In genomic region chr3:105366302-105367062, GRCh38 we compare ENCODE assay signal across 1 cellular context.
TF ChIP-seq lines count a peak whose summit lies in the region.

TSS of gene ALCAM (plus strand) at chr3:105366909.

TF ChIP-seq in HepG2, 621 proteins besides CTCF, POLR2A, EP300 and RAD21 (continued from another document and continues in another):
- TF ChIP-seq ZNF691 (CRISPR knock-in tag; IDR thresholded peaks at IDR 0.05; ENCODE audit: borderline replicate concordance, low read depth) (peak; percentile 75; the same call in 1 of the 2 replicates), ZSCAN25 (CRISPR knock-in tag; IDR thresholded peaks at IDR 0.05) (peak; percentile 96), KAT2B (IDR thresholded peaks at IDR 0.05; ENCODE audit: borderline replicate concordance, low read depth, low read length) (no peak), SNAPC2 (CRISPR knock-in tag; IDR thresholded peaks at IDR 0.05) (peak; percentile 93), ZFP62 (CRISPR knock-in tag; IDR thresholded peaks at IDR 0.05) (no peak), ZHX1 (CRISPR knock-in tag; IDR thresholded peaks at IDR 0.05; ENCODE audit: low read depth) (peak; percentile 66; the same call in 1 of the 2 replicates), ZNF589 (CRISPR knock-in tag; conservative IDR thresholded peaks at IDR 0.05) (no peak; the same call in 1 of the 2 replicates), BORCS8-MEF2B (CRISPR knock-in tag; IDR thresholded peaks at IDR 0.05) (peak; percentile 94), CHD2 (IDR thresholded peaks at IDR 0.05; ENCODE audit: low read depth, low read length) (no peak), RAD51 (IDR thresholded peaks at IDR 0.05; ENCODE audit: borderline replicate concordance) (no peak), PRMT3 (CRISPR knock-in tag; IDR thresholded peaks at IDR 0.05; ENCODE audit: borderline replicate concordance, low read depth) (no peak), HOXD1 (CRISPR knock-in tag; IDR thresholded peaks at IDR 0.05) (0 out of 2 replicates have a peak, but pooled peaks have one; percentile 53), ZFP36L2 (CRISPR knock-in tag; IDR thresholded peaks at IDR 0.05) (no peak), ZNF407 (CRISPR knock-in tag; IDR thresholded peaks at IDR 0.05; ENCODE audit: not compliant biosample characterization) (no peak), HDAC1 (CRISPR knock-in tag; IDR thresholded peaks at IDR 0.05) (peak; percentile 74; the same call in 1 of the 2 replicates), ZNF788 (CRISPR knock-in tag; IDR thresholded peaks at IDR 0.05; ENCODE audit: borderline replicate concordance) (peak; percentile 19; the same call in 1 of the 2 replicates), POLR2G (IDR thresholded peaks at IDR 0.05; ENCODE audit: low read depth, low read length) (peak; percentile 50; the same call in 1 of the 2 replicates), SOX13 (IDR thresholded peaks at IDR 0.05) (no peak), SOX13 (CRISPR knock-in tag; conservative IDR thresholded peaks at IDR 0.05 in 1 of 2, IDR thresholded peaks at IDR 0.05 in 1 of 2) (peak in 1 of 2 experiments; percentile 60; a peak in 1 of 4 replicates), ZNF362 (CRISPR knock-in tag; IDR thresholded peaks at IDR 0.05; ENCODE audit: borderline replicate concordance) (peak; percentile 34; the same call in 1 of the 2 replicates), ZNF644 (CRISPR knock-in tag; IDR thresholded peaks at IDR 0.05; ENCODE audit: low read depth) (no peak), ZEB1 (IDR thresholded peaks at IDR 0.05; ENCODE audit: insufficient replicate concordance, low read depth) (no peak), ZNF446 (CRISPR knock-in tag; IDR thresholded peaks at IDR 0.05) (no peak), CBX5 (CRISPR knock-in tag; IDR thresholded peaks at IDR 0.05; ENCODE audit: borderline replicate concordance) (peak; percentile 79; the same call in 1 of the 2 replicates), ARNTL (CRISPR knock-in tag; IDR thresholded peaks at IDR 0.05) (peak; percentile 88), NAIF1 (CRISPR knock-in tag; IDR thresholded peaks at IDR 0.05; ENCODE audit: borderline replicate concordance) (peak; percentile 70; the same call in 1 of the 2 replicates), NFIC (IDR thresholded peaks at IDR 0.05; ENCODE audit: low read length) (no peak), KLF6 (CRISPR knock-in tag; IDR thresholded peaks at IDR 0.05) (peak; percentile 37; the same call in 1 of the 2 replicates), ZNF451 (CRISPR knock-in tag; IDR thresholded peaks at IDR 0.05) (no peak; the same call in none of the 2 replicates), IKZF1 (IDR thresholded peaks at IDR 0.05) (no peak), ZMAT3 (CRISPR knock-in tag; conservative IDR thresholded peaks at IDR 0.05) (no peak; the same call in 1 of the 2 replicates), ISX (CRISPR knock-in tag; conservative IDR thresholded peaks at IDR 0.05) (no peak), CHD4 (IDR thresholded peaks at IDR 0.05; ENCODE audit: borderline replicate concordance, low read length) (no peak), ZNF639 (CRISPR knock-in tag; conservative IDR thresholded peaks at IDR 0.05) (no peak), NR2F6 (IDR thresholded peaks at IDR 0.05) (no peak), NR2F6 (CRISPR knock-in tag; IDR thresholded peaks at IDR 0.05) (peak; percentile 43), CBFB (CRISPR knock-in tag; IDR thresholded peaks at IDR 0.05) (peak; percentile 70; the same call in 1 of the 2 replicates), TFAP4 (IDR thresholded peaks at IDR 0.05; ENCODE audit: borderline replicate concordance, low read depth) (no peak), ZNF782 (CRISPR knock-in tag; IDR thresholded peaks at IDR 0.05; ENCODE audit: borderline replicate concordance) (0 out of 2 replicates have a peak, but pooled peaks have one; percentile 71), DR1 (CRISPR knock-in tag; IDR thresholded peaks at IDR 0.05) (no peak; the same call in 1 of the 2 replicates), MTA3 (CRISPR knock-in tag; IDR thresholded peaks at IDR 0.05) (no peak), SALL1 (CRISPR knock-in tag; IDR thresholded peaks at IDR 0.05) (peak; percentile 96), FOXO4 (CRISPR knock-in tag; conservative IDR thresholded peaks at IDR 0.05) (0 out of 2 replicates have a peak, but pooled peaks have one; percentile 70), TEAD3 (CRISPR knock-in tag; optimal IDR thresholded peaks at IDR 0.05; ENCODE audit: borderline replicate concordance) (no peak), SAP130 (CRISPR knock-in tag; IDR thresholded peaks at IDR 0.05; ENCODE audit: low read depth) (peak; percentile 64), ZNF414 (CRISPR knock-in tag; IDR thresholded peaks at IDR 0.05) (peak; percentile 72; the same call in 1 of the 2 replicates), ZNF251 (CRISPR knock-in tag; IDR thresholded peaks at IDR 0.05) (0 out of 2 replicates have a peak, but pooled peaks have one; percentile 30), FOXK2 (IDR thresholded peaks at IDR 0.05) (no peak), NFE2L1 (CRISPR knock-in tag; IDR thresholded peaks at IDR 0.05; ENCODE audit: borderline replicate concordance) (no peak), ZNF577 (CRISPR knock-in tag; IDR thresholded peaks at IDR 0.05; ENCODE audit: borderline replicate concordance, low read depth) (no peak)
